Comparison of ENCODE assay signal across 21 cellular contexts in genomic region chr1:91005285-91005684, GRCh38. TPM values are rescaled to one million over a fixed set of nuclear protein-coding genes. Genes with fewer than 3 reads are reported as not detected.
A peak's percentile ranks its signal among the peaks of the same experiment; 100 is the strongest.
DNase-seq lines count a peak whose midpoint lies in the region; ATAC-seq, FAIRE-seq and TF ChIP-seq lines count a peak whose summit lies in the region.
"Had no signal": no experiment of that assay in that cellular context is flagged by ENCODE, and none has a peak within 500 bp of the region (broad histone marks: within the 10 kb centered on the region; RNA-seq: fewer than 3 reads in every experiment).

No MANE protein-coding gene starts in this region.

- ATAC-seq in CD4-positive, CD25-positive, alpha-beta regulatory T cell (ENCODE audit: low read depth in 2 of 2): no peak
- no peak for ATAC-seq in natural killer cell treated with Interleukin-12 subunit alpha and Interleukin-12 subunit beta and Interleukin-15 and Interleukin-18, amount 100 ng/mL, for 72 hours
- ATAC-seq in HG03135 (IDR thresholded peaks at IDR 0.05; ENCODE audit: unreplicated experiment) (no peak), heart right ventricle (no peak)
- ATAC-seq: PC-3, Right ventricle myocardium inferior, SK-N-SH treated with all-trans-retinoic acid at 6 μM for 48 hours had no signal

- FAIRE-seq in H54 (lab: Jason Lieb, UNC): peak; percentile 15
- FAIRE-seq: D721Med had no signal

- peak overlapping the region in 1 of 3 donors; percentile 65 for H3K27ac Mint-ChIP-seq in CD4-positive, CD25-positive, alpha-beta regulatory T cell
- H3K27ac Mint-ChIP-seq in immature natural killer cell: peak overlapping the region in 5 of 6 donors; percentile 9 to 39 (median 36)
- H3K27ac Mint-ChIP-seq in natural killer cell treated with Interleukin-12 subunit alpha and Interleukin-12 subunit beta and Interleukin-15 and Interleukin-18, amount 100 ng/mL, for 72 hours: peak overlapping the region in 1 of 2 donors; percentile 1

- H3K36me3 Mint-ChIP-seq in CD4-positive, CD25-positive, alpha-beta regulatory T cell: peaks cover 32% of the 10 kb centered on the region
- H3K36me3 Mint-ChIP-seq in immature natural killer cell: peaks cover 0 to 5% (median 0%) of the 10 kb centered on the region in 3 donors
- H3K36me3 Mint-ChIP-seq in natural killer cell treated with Interleukin-12 subunit alpha and Interleukin-12 subunit beta and Interleukin-15 and Interleukin-18, amount 100 ng/mL, for 72 hours: peaks cover 14% of the 10 kb centered on the region

- peak overlapping the region; percentile 35 for H3K4me3 ChIP-seq in CD4-positive, CD25-positive, alpha-beta regulatory T cell (ENCODE audit: low read depth, low read length)
- H3K4me3 ChIP-seq in heart right ventricle: no peak overlapping the region
- H3K4me3 ChIP-seq: SJCRH30 had no signal

- intact Hi-C loops in heart right ventricle (cut with DNase I): no loop called here

- no peaks in the 10 kb centered on the region for H3K27me3 Mint-ChIP-seq in CD4-positive, CD25-positive, alpha-beta regulatory T cell
- H3K27me3 Mint-ChIP-seq in immature natural killer cell (ENCODE audit: low read depth in 3 of 3): no peaks in the 10 kb centered on the region
- H3K27me3 Mint-ChIP-seq in natural killer cell treated with Interleukin-12 subunit alpha and Interleukin-12 subunit beta and Interleukin-15 and Interleukin-18, amount 100 ng/mL, for 72 hours: no peaks in the 10 kb centered on the region

- peaks cover 59 to 80% (median 64%) of the 10 kb centered on the region in 4 donors for H3K4me1 Mint-ChIP-seq in CD4-positive, CD25-positive, alpha-beta regulatory T cell
- peaks cover 79 to 95% of the 10 kb centered on the region in 2 donors for H3K4me1 Mint-ChIP-seq in immature natural killer cell
- peaks cover 62 to 75% of the 10 kb centered on the region in 2 donors for H3K4me1 Mint-ChIP-seq in natural killer cell treated with Interleukin-12 subunit alpha and Interleukin-12 subunit beta and Interleukin-15 and Interleukin-18, amount 100 ng/mL, for 72 hours (ENCODE audit: low read depth in 2 of 2)

- no peak overlapping the region for H3K27ac ChIP-seq in CD4-positive, CD25-positive, alpha-beta regulatory T cell (ENCODE audit: insufficient read depth, low read length, poor library complexity, severe bottlenecking)
- H3K27ac ChIP-seq in heart right ventricle: no peak overlapping the region
- H3K27ac ChIP-seq: SJCRH30 had no signal

- DNase-seq in CD4-positive, CD25-positive, alpha-beta regulatory T cell: no peak
- DNase-seq in H54 (ENCODE audit: insufficient read length, low spot score) (no peak), immature natural killer cell (no peak), heart right ventricle (no peak), NCI-H1048 (lab: John Stamatoyannopoulos, UW) (no peak)
- no peak for DNase-seq in natural killer cell treated with Interleukin-12 subunit alpha and Interleukin-12 subunit beta and Interleukin-15 and Interleukin-18, amount 100 ng/mL, for 72 hours (ENCODE audit: low spot score)
- DNase-seq: BE2C; Karpas-422; NCI-H1105; NCI-H2029; NCI-H446; NCI-H526; NCI-H82; NK-92 treated with Interleukin-12 subunit alpha and Interleukin-12 subunit beta, amount 100 ng/mL, for 24 hours; PC-3; SJCRH30 had no signal

- H3K4me3 Mint-ChIP-seq in CD4-positive, CD25-positive, alpha-beta regulatory T cell: peak overlapping the region in 1 of 4 donors; percentile 8
- peak overlapping the region in 3 of 5 donors; percentile 2 to 48 (median 26) for H3K4me3 Mint-ChIP-seq in immature natural killer cell
- H3K4me3 Mint-ChIP-seq in natural killer cell treated with Interleukin-12 subunit alpha and Interleukin-12 subunit beta and Interleukin-15 and Interleukin-18, amount 100 ng/mL, for 72 hours: peak overlapping the region; percentile 0
- H3K4me3 Mint-ChIP-seq: CD14-positive monocyte had no signal

- H3K9me3 Mint-ChIP-seq in CD4-positive, CD25-positive, alpha-beta regulatory T cell: peaks cover 0 to 11% (median 6%) of the 10 kb centered on the region in 7 donors
- peaks cover 0 to 2% (median 0%) of the 10 kb centered on the region in 6 donors for H3K9me3 Mint-ChIP-seq in immature natural killer cell
- H3K9me3 Mint-ChIP-seq in natural killer cell treated with Interleukin-12 subunit alpha and Interleukin-12 subunit beta and Interleukin-15 and Interleukin-18, amount 100 ng/mL, for 72 hours: no peaks in the 10 kb centered on the region

- TF ChIP-seq CTCF in heart right ventricle (IDR thresholded peaks at IDR 0.05): no peak

- peaks cover 15% of the 10 kb centered on the region for H3K4me1 ChIP-seq in CD4-positive, CD25-positive, alpha-beta regulatory T cell (ENCODE audit: control insufficient read depth, insufficient read depth, low read length, poor library complexity, severe bottlenecking)
- peaks cover 0 to 35% (median 26%) of the 10 kb centered on the region in 9 donors for H3K4me1 ChIP-seq in heart right ventricle
- H3K4me1 ChIP-seq: BE2C, SJCRH30 had no signal

- no peaks in the 10 kb centered on the region for H3K27me3 ChIP-seq in CD4-positive, CD25-positive, alpha-beta regulatory T cell (ENCODE audit: control insufficient read depth, insufficient read depth, low read length)
- no peaks in the 10 kb centered on the region for H3K27me3 ChIP-seq in heart right ventricle
- H3K27me3 ChIP-seq: BE2C, SJCRH30 had no signal

- H3K9me3 ChIP-seq in CD4-positive, CD25-positive, alpha-beta regulatory T cell (ENCODE audit: control insufficient read depth in 2 of 2, low read length in 2 of 2): no peaks in the 10 kb centered on the region
- peaks cover 0 to 32% (median 0%) of the 10 kb centered on the region in 11 donors for H3K9me3 ChIP-seq in heart right ventricle
- H3K9me3 ChIP-seq: BE2C had no signal

- no peaks in the 10 kb centered on the region for H3K36me3 ChIP-seq in CD4-positive, CD25-positive, alpha-beta regulatory T cell (ENCODE audit: control insufficient read depth, insufficient read depth, low read length)
- H3K36me3 ChIP-seq in heart right ventricle: no peaks in the 10 kb centered on the region
- H3K36me3 ChIP-seq: BE2C had no signal

- 88 to 89% methylated on average over 1 of the region's 1 CpG for WGBS in heart right ventricle, 2 donors

- no peak for TF ChIP-seq POLR2A in H54 (IDR thresholded peaks at IDR 0.05; ENCODE audit: low read depth, low read length)

RNA-seq across cellular contexts. Expression of gene ZNF644, which starts 16.6 kb away (rescaled TPM):
- 139 TPM for total RNA-seq in CD4-positive, CD25-positive, alpha-beta regulatory T cell
- polyA plus RNA-seq in CD4-positive, CD25-positive, alpha-beta regulatory T cell: 10 to 100 TPM; 46.9 to 55.6 (median 51.2) TPM
- 10 to 100 TPM; 32.6 to 53.9 (median 34.0) TPM for polyA plus RNA-seq in immature natural killer cell
- total RNA-seq in natural killer cell treated with Interleukin-12 subunit alpha and Interleukin-12 subunit beta and Interleukin-15 and Interleukin-18, amount 100 ng/mL, for 72 hours: 10 to 100 TPM; 58.4 to 76.6 TPM
- 10 to 100 TPM; 28.9 to 48.0 (median 34.0) TPM for total RNA-seq in heart right ventricle
- 10 to 100 TPM; 10.7 to 26.4 TPM for polyA plus RNA-seq in heart right ventricle
